ENCODE assay signal across 8 cellular contexts in genomic region chr11:12599408-12600143, GRCh38.
DNase-seq lines count a peak whose midpoint lies in the region; ATAC-seq and TF ChIP-seq lines count a peak whose summit lies in the region.

No MANE protein-coding gene starts in this region.

- peak; percentile 51 for TF ChIP-seq CTCF in AG09309 (IDR thresholded peaks at IDR 0.05; ENCODE audit: control insufficient read depth, insufficient read depth, low read depth, low read length, missing control alignments)
- TF ChIP-seq CTCF in activated CD8-positive, alpha-beta T cell treated with anti-CD3 and anti-CD28 coated beads for 36 hours (IDR thresholded peaks at IDR 0.05) = peak; percentile 83
- TF ChIP-seq CTCF in fibroblast of mammary gland (conservative IDR thresholded peaks at IDR 0.05; ENCODE audit: control insufficient read depth, insufficient read depth, low read depth, low read length) = peak; percentile 59

- H3K4me3 Mint-ChIP-seq in activated CD8-positive, alpha-beta T cell treated with anti-CD3 and anti-CD28 coated beads for 36 hours = no peak overlapping the region

- POLR2A ChIA-PET in activated CD8-positive, alpha-beta T cell treated with anti-CD3 and anti-CD28 coated beads for 36 hours (lab: Charles Lee) = no interaction called here

- H3K27ac Mint-ChIP-seq in activated CD8-positive, alpha-beta T cell treated with anti-CD3 and anti-CD28 coated beads for 36 hours = no peak overlapping the region

- peaks cover 16% of the 10 kb centered on the region for H3K4me1 Mint-ChIP-seq in activated CD8-positive, alpha-beta T cell treated with anti-CD3 and anti-CD28 coated beads for 36 hours (ENCODE audit: low read depth)

- H3K4me3 ChIP-seq in AG09309 (ENCODE audit: control insufficient read depth, low read depth, low read length) = no peak overlapping the region
- no peak overlapping the region for H3K4me3 ChIP-seq in fibroblast of mammary gland (ENCODE audit: control insufficient read depth, low read depth, low read length)

- intact Hi-C loops in activated CD8-positive, alpha-beta T cell treated with anti-CD3 and anti-CD28 coated beads for 36 hours (cut with micrococcal nuclease) = loop anchor here (5.0 kb wide), 1 partner anchor 288 kb away; no protein-coding TSS in a partner anchor
- intact Hi-C loops in posterior cingulate gyrus (cut with DNase I) = loop anchor here (5.0 to 10.0 kb wide), 2 partner anchors 58 to 295 kb away; no protein-coding TSS in a partner anchor

- CTCF ChIA-PET in activated CD8-positive, alpha-beta T cell treated with anti-CD3 and anti-CD28 coated beads for 36 hours (lab: Charles Lee) = interaction anchor here (0.6 to 3.6 kb wide), 31 partner anchors 9 to 340 kb away, joined by 3 to 35 read pairs (median 3); no protein-coding TSS in a partner anchor

- no peaks in the 10 kb centered on the region for H3K9me3 Mint-ChIP-seq in activated CD8-positive, alpha-beta T cell treated with anti-CD3 and anti-CD28 coated beads for 36 hours

- no peak for DNase-seq in AG09309 (ENCODE audit: low read depth)
- DNase-seq in NCI-H2029 (lab: John Stamatoyannopoulos, UW) = peak; percentile 95
- peak; percentile 46 for DNase-seq in activated CD8-positive, alpha-beta T cell treated with anti-CD3 and anti-CD28 coated beads for 36 hours
- DNase-seq in fibroblast of mammary gland (ENCODE audit: low read depth) = peak; percentile 29
- DNase-seq in posterior cingulate gyrus = peak in 9 of 10 donors; percentile 25 to 92 (median 54)
- DNase-seq in T1000 (lab: John Stamatoyannopoulos, UW) = no peak

- no peaks in the 10 kb centered on the region for H3K36me3 Mint-ChIP-seq in activated CD8-positive, alpha-beta T cell treated with anti-CD3 and anti-CD28 coated beads for 36 hours (ENCODE audit: low read depth)

- peaks cover 27% of the 10 kb centered on the region for H3K27me3 Mint-ChIP-seq in activated CD8-positive, alpha-beta T cell treated with anti-CD3 and anti-CD28 coated beads for 36 hours

- peak; percentile 67 for ATAC-seq in GM19025 (IDR thresholded peaks at IDR 0.05; ENCODE audit: low read depth, unreplicated experiment)
- no peak for ATAC-seq in activated CD8-positive, alpha-beta T cell treated with anti-CD3 and anti-CD28 coated beads for 36 hours
- ATAC-seq in HG02840 (IDR thresholded peaks at IDR 0.05; ENCODE audit: low FRiP score, unreplicated experiment) = no peak

Comparison
In these comparisons a context has a peak if more than half of its experiments do, and no peak if none do; other contexts are left out.
1. DNase-seq: peak in NCI-H2029 (single experiment), activated CD8-positive, alpha-beta T cell treated with anti-CD3 and anti-CD28 coated beads for 36 hours (single experiment), fibroblast of mammary gland (single experiment) and posterior cingulate gyrus (9 of 10); none in AG09309 (single experiment) and T1000 (single experiment).
2. Peak in every context shown above with its lines, with median percentiles within 50 percentile points of each other: CTCF ChIP-seq.